ENCODE assay signal across 37 cellular contexts in genomic region chr1:152645146-152645545, GRCh38. TPM values are rescaled to one million over a fixed set of nuclear protein-coding genes. Genes with fewer than 3 reads are reported as not detected.
"Had no signal": no experiment of that assay in that cellular context is flagged by ENCODE, and none has a peak within 500 bp of the region (broad histone marks: within the 10 kb centered on the region; RNA-seq: fewer than 3 reads in every experiment).

No MANE protein-coding gene starts in this region.

- H3K4me3 ChIP-seq: ovary, psoas muscle, right lobe of liver, sigmoid colon, skin epidermis, smooth muscle cell, spleen, suprapubic skin, testis, tibial artery, transverse colon, upper lobe of right lung, uterus had no signal

- H3K9me3 ChIP-seq: neutrophil, ovary, psoas muscle, right lobe of liver, sigmoid colon, spleen, suprapubic skin, testis, tibial artery, transverse colon, upper lobe of right lung, uterus had no signal

- H3K9ac ChIP-seq: parathyroid adenoma had no signal

- H3K4me1 ChIP-seq: parathyroid adenoma, psoas muscle, right lobe of liver, sigmoid colon, spleen, suprapubic skin, testis, tibial artery, transverse colon, upper lobe of right lung, uterus had no signal

- H3K79me2 ChIP-seq: parathyroid adenoma had no signal

- H3K27ac ChIP-seq: neutrophil, ovary, parathyroid adenoma, psoas muscle, right lobe of liver, sigmoid colon, skin epidermis, spleen, suprapubic skin, testis, tibial artery, transverse colon, upper lobe of right lung, uterus had no signal

- H3K4me2 ChIP-seq: smooth muscle cell had no signal

- H3K36me3 ChIP-seq: neutrophil, ovary, right lobe of liver, sigmoid colon, spleen, suprapubic skin, tibial artery, transverse colon, upper lobe of right lung, uterus had no signal

- H3K27me3 ChIP-seq: ovary, right lobe of liver, sigmoid colon, testis, tibial artery, transverse colon, uterus had no signal

- DNase-seq: naive thymus-derived CD8-positive, alpha-beta T cell; nephron progenitor cell; nucleus accumbens; ovary; posterior cingulate gyrus; psoas muscle; right cardiac atrium; right lobe of liver; sigmoid colon; spleen; stimulated activated CD4-positive, alpha-beta T cell treated with anti-CD3 and anti-CD28 coated beads, Interleukin-12 subunit alpha, Interleukin-12 subunit beta, amount 100 ng/mL, for 4 hours; stimulated activated CD4-positive, alpha-beta T cell treated with anti-CD3 and anti-CD28 coated beads, Interleukin-1b, Interleukin-23, amount 100 ng/mL, for 48 hours; stimulated activated CD4-positive, alpha-beta T cell treated with anti-CD3 and anti-CD28 coated beads, Interleukin-4, amount 100 ng/mL, for 1 hour; stimulated activated CD4-positive, alpha-beta T cell treated with anti-CD3 and anti-CD28 coated beads, Interleukin-4, amount 100 ng/mL, for 4 hours; stimulated activated CD8-positive, alpha-beta memory T cell treated with anti-CD3 and anti-CD28 coated beads, Interleukin-4, amount 100 ng/mL, for 48 hours; stimulated activated naive CD4-positive, alpha-beta T cell; stimulated activated naive CD8-positive, alpha-beta T cell treated with anti-CD3 and anti-CD28 coated beads, Interleukin-15, amount 100 ng/mL, for 72 hours; stimulated activated naive CD8-positive, alpha-beta T cell treated with anti-CD3 and anti-CD28 coated beads, Interleukin-15, Interleukin-2, amounts not matched to agents 100 U/mL and 50 U/mL, for 24 hours; substantia nigra; testis; tibial artery; transverse colon; upper lobe of right lung; uterus had no signal

- H2AFZ ChIP-seq: parathyroid adenoma had no signal

- ATAC-seq: naive thymus-derived CD8-positive, alpha-beta T cell; natural killer cell treated with Interleukin-12 subunit alpha and Interleukin-12 subunit beta and Interleukin-15 and Interleukin-18, amount 100 ng/mL, for 72 hours; psoas muscle; right cardiac atrium; right lobe of liver; stimulated activated memory B cell treated with anti-CD40 and anti-IgM and Interleukin-4, amounts not matched to agents 10 μg/mL and 1 μg/mL and 100 μg/mL, for 72 hours; stimulated activated naive CD8-positive, alpha-beta T cell treated with anti-CD3 and anti-CD28 coated beads, Interleukin-15, amount 100 ng/mL, for 72 hours; stimulated activated naive CD8-positive, alpha-beta T cell treated with anti-CD3 and anti-CD28 coated beads, Interleukin-15, Interleukin-2, amounts not matched to agents 100 U/mL and 50 U/mL, for 24 hours; upper lobe of right lung had no signal

RNA-seq across cellular contexts. Expression of gene LCE2D, which starts 18.0 kb away (rescaled TPM):
- total RNA-seq: naive thymus-derived CD8-positive, alpha-beta T cell; natural killer cell treated with Interleukin-12 subunit alpha and Interleukin-12 subunit beta and Interleukin-15 and Interleukin-18, amount 100 ng/mL, for 72 hours; neural crest cell; osteoblast; ovary; progenitor cell of endocrine pancreas; psoas muscle; renal cortical epithelial cell; right cardiac atrium; right lobe of liver; sigmoid colon; smooth muscle cell; spleen; testis; transverse colon; upper lobe of right lung; urinary bladder; uterus had no signal
- polyA plus RNA-seq: naive thymus-derived CD8-positive, alpha-beta T cell; ovary; psoas muscle; right cardiac atrium; sigmoid colon; smooth muscle cell; spleen; urinary bladder had no signal

RNA-seq across cellular contexts. Expression of gene LCE3A, which starts 22.2 kb away (rescaled TPM):
- total RNA-seq: naive thymus-derived CD8-positive, alpha-beta T cell; natural killer cell treated with Interleukin-12 subunit alpha and Interleukin-12 subunit beta and Interleukin-15 and Interleukin-18, amount 100 ng/mL, for 72 hours; neural crest cell; osteoblast; ovary; progenitor cell of endocrine pancreas; psoas muscle; renal cortical epithelial cell; right cardiac atrium; right lobe of liver; sigmoid colon; smooth muscle cell; spleen; suprapubic skin; testis; transverse colon; upper lobe of right lung; urinary bladder; uterus had no signal
- polyA plus RNA-seq: naive thymus-derived CD8-positive, alpha-beta T cell; ovary; psoas muscle; right cardiac atrium; sigmoid colon; smooth muscle cell; spleen; thymus; urinary bladder had no signal

RNA-seq across cellular contexts. Expression of gene LCE2C, which starts 29.9 kb away (rescaled TPM):
- total RNA-seq: naive thymus-derived CD8-positive, alpha-beta T cell; natural killer cell treated with Interleukin-12 subunit alpha and Interleukin-12 subunit beta and Interleukin-15 and Interleukin-18, amount 100 ng/mL, for 72 hours; neural crest cell; osteoblast; ovary; progenitor cell of endocrine pancreas; psoas muscle; renal cortical epithelial cell; right cardiac atrium; right lobe of liver; sigmoid colon; smooth muscle cell; spleen; testis; transverse colon; upper lobe of right lung; urinary bladder; uterus had no signal
- polyA plus RNA-seq: naive thymus-derived CD8-positive, alpha-beta T cell; ovary; psoas muscle; right cardiac atrium; sigmoid colon; smooth muscle cell; spleen; urinary bladder had no signal

RNA-seq across cellular contexts. Expression of gene LCE3B, which starts 31.5 kb away (rescaled TPM):
- total RNA-seq: naive thymus-derived CD8-positive, alpha-beta T cell; natural killer cell treated with Interleukin-12 subunit alpha and Interleukin-12 subunit beta and Interleukin-15 and Interleukin-18, amount 100 ng/mL, for 72 hours; neural crest cell; osteoblast; ovary; progenitor cell of endocrine pancreas; psoas muscle; renal cortical epithelial cell; right cardiac atrium; right lobe of liver; sigmoid colon; smooth muscle cell; spleen; suprapubic skin; testis; transverse colon; upper lobe of right lung; urinary bladder; uterus had no signal
- polyA plus RNA-seq: naive thymus-derived CD8-positive, alpha-beta T cell; ovary; psoas muscle; right cardiac atrium; sigmoid colon; smooth muscle cell; spleen; thymus; urinary bladder had no signal

RNA-seq across cellular contexts. Expression of gene LCE2B, which starts 40.8 kb away (rescaled TPM):
- total RNA-seq: naive thymus-derived CD8-positive, alpha-beta T cell; natural killer cell treated with Interleukin-12 subunit alpha and Interleukin-12 subunit beta and Interleukin-15 and Interleukin-18, amount 100 ng/mL, for 72 hours; neural crest cell; osteoblast; ovary; progenitor cell of endocrine pancreas; psoas muscle; renal cortical epithelial cell; right cardiac atrium; right lobe of liver; sigmoid colon; smooth muscle cell; spleen; testis; transverse colon; upper lobe of right lung; urinary bladder; uterus had no signal
- polyA plus RNA-seq: naive thymus-derived CD8-positive, alpha-beta T cell; ovary; psoas muscle; right cardiac atrium; sigmoid colon; smooth muscle cell; spleen; urinary bladder had no signal
